In genomic region chr2:30584116-30584515, GRCh38 we compare ENCODE assay signal across 1 cellular context.
TF ChIP-seq lines count a peak whose summit lies in the region.

No MANE protein-coding gene starts in this region.

TF ChIP-seq in GM23338, 12 proteins besides CTCF, POLR2A, EP300 and RAD21 (continued from another document):
- TF ChIP-seq ZNF462 (CRISPR knock-in tag; IDR thresholded peaks at IDR 0.05), result no peak
- TF ChIP-seq EZH2 (IDR thresholded peaks at IDR 0.05; ENCODE audit: low read depth, unreplicated experiment), result no peak
- TF ChIP-seq POLR2AphosphoS5 (IDR thresholded peaks at IDR 0.05; ENCODE audit: low read depth), result no peak
- no peak for TF ChIP-seq EZH2phosphoT487 (IDR thresholded peaks at IDR 0.05; ENCODE audit: unreplicated experiment)
- no peak for TF ChIP-seq JUNB (IDR thresholded peaks at IDR 0.05; ENCODE audit: unreplicated experiment)
- TF ChIP-seq, protein P1, sequence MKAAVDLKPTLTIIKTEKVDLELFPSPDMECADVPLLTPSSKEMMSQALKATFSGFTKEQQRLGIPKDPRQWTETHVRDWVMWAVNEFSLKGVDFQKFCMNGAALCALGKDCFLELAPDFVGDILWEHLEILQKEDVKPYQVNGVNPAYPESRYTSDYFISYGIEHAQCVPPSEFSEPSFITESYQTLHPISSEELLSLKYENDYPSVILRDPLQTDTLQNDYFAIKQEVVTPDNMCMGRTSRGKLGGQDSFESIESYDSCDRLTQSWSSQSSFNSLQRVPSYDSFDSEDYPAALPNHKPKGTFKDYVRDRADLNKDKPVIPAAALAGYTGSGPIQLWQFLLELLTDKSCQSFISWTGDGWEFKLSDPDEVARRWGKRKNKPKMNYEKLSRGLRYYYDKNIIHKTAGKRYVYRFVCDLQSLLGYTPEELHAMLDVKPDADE (IDR thresholded peaks at IDR 0.05), result no peak
- no peak for TF ChIP-seq STAT1 (IDR thresholded peaks at IDR 0.05; ENCODE audit: unreplicated experiment)
- no peak for TF ChIP-seq ZNF114 (CRISPR knock-in tag; IDR thresholded peaks at IDR 0.05)
